1 cellular context compared by ENCODE assay signal in the genomic region with DNA sequence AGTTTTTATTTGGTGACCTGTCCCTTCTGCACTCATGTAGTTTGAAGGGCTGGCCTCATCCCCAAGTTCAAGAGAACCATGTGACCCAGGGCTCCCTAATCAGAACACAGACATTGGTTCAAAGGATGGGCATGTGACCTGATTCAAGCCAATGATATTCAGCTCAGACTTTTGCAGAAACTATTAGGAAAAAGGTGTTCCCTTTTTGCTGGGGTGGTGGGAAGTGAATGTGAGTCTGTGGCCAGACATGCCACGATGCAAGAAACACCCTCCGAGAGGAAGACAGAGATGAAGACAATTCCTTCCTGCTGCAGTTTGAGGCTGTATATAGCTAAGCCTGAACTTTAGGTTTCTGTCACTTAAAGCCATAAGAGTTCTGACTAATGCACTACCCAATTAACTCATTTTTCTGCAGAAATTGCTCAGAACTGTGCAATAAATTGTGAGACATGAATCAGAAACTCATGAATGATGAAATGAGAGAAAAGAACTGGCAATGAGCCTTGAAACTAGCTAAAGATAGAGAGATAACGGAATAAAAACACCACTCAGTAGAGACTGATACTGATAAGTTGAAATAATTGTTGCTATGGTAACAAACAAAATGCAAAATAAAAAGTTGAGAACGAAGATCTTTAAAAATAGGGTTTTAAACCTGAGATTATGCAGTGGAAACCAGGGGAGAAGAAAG.
TF ChIP-seq lines count a peak whose summit lies in the region.

No MANE protein-coding gene starts in this region.

TF ChIP-seq in GM12878, 131 proteins besides CTCF, POLR2A, EP300 and RAD21 (continued from another document):
- TF ChIP-seq, protein P1, sequence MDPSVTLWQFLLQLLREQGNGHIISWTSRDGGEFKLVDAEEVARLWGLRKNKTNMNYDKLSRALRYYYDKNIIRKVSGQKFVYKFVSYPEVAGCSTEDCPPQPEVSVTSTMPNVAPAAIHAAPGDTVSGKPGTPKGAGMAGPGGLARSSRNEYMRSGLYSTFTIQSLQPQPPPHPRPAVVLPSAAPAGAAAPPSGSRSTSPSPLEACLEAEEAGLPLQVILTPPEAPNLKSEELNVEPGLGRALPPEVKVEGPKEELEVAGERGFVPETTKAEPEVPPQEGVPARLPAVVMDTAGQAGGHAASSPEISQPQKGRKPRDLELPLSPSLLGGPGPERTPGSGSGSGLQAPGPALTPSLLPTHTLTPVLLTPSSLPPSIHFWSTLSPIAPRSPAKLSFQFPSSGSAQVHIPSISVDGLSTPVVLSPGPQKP (IDR thresholded peaks at IDR 0.05; ENCODE audit: low read depth, low read length) = no peak
- TF ChIP-seq CHD4 (IDR thresholded peaks at IDR 0.05) = no peak
- TF ChIP-seq ZBED1 (IDR thresholded peaks at IDR 0.05; ENCODE audit: borderline replicate concordance) = peak; percentile 49; the same call in 1 of the 2 replicates
- no peak for TF ChIP-seq ZNF384 (IDR thresholded peaks at IDR 0.05; ENCODE audit: borderline replicate concordance, low read depth, low read length)
- no peak for TF ChIP-seq SPI1 (IDR thresholded peaks at IDR 0.05; ENCODE audit: borderline replicate concordance, insufficient read depth, low read depth, low read length)
- TF ChIP-seq TCF12 (IDR thresholded peaks at IDR 0.05; ENCODE audit: low read depth, low read length) = no peak
- peak; percentile 64; the same call in 1 of the 2 replicates for TF ChIP-seq BMI1 (IDR thresholded peaks at IDR 0.05; ENCODE audit: borderline replicate concordance)
- TF ChIP-seq, protein P2, sequence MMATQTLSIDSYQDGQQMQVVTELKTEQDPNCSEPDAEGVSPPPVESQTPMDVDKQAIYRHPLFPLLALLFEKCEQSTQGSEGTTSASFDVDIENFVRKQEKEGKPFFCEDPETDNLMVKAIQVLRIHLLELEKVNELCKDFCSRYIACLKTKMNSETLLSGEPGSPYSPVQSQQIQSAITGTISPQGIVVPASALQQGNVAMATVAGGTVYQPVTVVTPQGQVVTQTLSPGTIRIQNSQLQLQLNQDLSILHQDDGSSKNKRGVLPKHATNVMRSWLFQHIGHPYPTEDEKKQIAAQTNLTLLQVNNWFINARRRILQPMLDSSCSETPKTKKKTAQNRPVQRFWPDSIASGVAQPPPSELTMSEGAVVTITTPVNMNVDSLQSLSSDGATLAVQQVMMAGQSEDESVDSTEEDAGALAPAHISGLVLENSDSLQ (IDR thresholded peaks at IDR 0.05) = no peak
- TF ChIP-seq IRF4 (IDR thresholded peaks at IDR 0.05; ENCODE audit: low read depth, low read length) = peak; percentile 82; the same call in 1 of the 2 replicates
- TF ChIP-seq CEBPB (IDR thresholded peaks at IDR 0.05; ENCODE audit: borderline replicate concordance in 1 of 2, low read depth in 2 of 2, low read length in 2 of 2) = no peak
- TF ChIP-seq, protein P3, sequence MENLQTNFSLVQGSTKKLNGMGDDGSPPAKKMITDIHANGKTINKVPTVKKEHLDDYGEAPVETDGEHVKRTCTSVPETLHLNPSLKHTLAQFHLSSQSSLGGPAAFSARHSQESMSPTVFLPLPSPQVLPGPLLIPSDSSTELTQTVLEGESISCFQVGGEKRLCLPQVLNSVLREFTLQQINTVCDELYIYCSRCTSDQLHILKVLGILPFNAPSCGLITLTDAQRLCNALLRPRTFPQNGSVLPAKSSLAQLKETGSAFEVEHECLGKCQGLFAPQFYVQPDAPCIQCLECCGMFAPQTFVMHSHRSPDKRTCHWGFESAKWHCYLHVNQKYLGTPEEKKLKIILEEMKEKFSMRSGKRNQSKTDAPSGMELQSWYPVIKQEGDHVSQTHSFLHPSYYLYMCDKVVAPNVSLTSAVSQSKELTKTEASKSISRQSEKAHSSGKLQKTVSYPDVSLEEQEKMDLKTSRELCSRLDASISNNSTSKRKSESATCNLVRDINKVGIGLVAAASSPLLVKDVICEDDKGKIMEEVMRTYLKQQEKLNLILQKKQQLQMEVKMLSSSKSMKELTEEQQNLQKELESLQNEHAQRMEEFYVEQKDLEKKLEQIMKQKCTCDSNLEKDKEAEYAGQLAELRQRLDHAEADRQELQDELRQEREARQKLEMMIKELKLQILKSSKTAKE (IDR thresholded peaks at IDR 0.05; ENCODE audit: low read depth, poor library complexity, severe bottlenecking) = no peak
- TF ChIP-seq, protein P4, sequence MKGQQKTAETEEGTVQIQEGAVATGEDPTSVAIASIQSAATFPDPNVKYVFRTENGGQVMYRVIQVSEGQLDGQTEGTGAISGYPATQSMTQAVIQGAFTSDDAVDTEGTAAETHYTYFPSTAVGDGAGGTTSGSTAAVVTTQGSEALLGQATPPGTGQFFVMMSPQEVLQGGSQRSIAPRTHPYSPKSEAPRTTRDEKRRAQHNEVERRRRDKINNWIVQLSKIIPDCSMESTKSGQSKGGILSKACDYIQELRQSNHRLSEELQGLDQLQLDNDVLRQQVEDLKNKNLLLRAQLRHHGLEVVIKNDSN (IDR thresholded peaks at IDR 0.05; ENCODE audit: borderline replicate concordance, extremely low read length, insufficient read depth, low read depth, low read length) = peak; percentile 53
- no peak for TF ChIP-seq WRNIP1 (IDR thresholded peaks at IDR 0.05; ENCODE audit: borderline replicate concordance, low read depth, low read length)
- no peak for TF ChIP-seq NR2F1 (conservative IDR thresholded peaks at IDR 0.05)
- TF ChIP-seq ESRRA (IDR thresholded peaks at IDR 0.05; ENCODE audit: low read length) = no peak
- TF ChIP-seq CHD1 (IDR thresholded peaks at IDR 0.05; ENCODE audit: low read depth, low read length) = no peak
- peak; percentile 67; the same call in 1 of the 2 replicates for TF ChIP-seq BCL11A (IDR thresholded peaks at IDR 0.05; ENCODE audit: low read depth, low read length)
- no peak for TF ChIP-seq PAX5 (IDR thresholded peaks at IDR 0.05; ENCODE audit: borderline replicate concordance, low read depth, low read length)
- TF ChIP-seq, protein P5, sequence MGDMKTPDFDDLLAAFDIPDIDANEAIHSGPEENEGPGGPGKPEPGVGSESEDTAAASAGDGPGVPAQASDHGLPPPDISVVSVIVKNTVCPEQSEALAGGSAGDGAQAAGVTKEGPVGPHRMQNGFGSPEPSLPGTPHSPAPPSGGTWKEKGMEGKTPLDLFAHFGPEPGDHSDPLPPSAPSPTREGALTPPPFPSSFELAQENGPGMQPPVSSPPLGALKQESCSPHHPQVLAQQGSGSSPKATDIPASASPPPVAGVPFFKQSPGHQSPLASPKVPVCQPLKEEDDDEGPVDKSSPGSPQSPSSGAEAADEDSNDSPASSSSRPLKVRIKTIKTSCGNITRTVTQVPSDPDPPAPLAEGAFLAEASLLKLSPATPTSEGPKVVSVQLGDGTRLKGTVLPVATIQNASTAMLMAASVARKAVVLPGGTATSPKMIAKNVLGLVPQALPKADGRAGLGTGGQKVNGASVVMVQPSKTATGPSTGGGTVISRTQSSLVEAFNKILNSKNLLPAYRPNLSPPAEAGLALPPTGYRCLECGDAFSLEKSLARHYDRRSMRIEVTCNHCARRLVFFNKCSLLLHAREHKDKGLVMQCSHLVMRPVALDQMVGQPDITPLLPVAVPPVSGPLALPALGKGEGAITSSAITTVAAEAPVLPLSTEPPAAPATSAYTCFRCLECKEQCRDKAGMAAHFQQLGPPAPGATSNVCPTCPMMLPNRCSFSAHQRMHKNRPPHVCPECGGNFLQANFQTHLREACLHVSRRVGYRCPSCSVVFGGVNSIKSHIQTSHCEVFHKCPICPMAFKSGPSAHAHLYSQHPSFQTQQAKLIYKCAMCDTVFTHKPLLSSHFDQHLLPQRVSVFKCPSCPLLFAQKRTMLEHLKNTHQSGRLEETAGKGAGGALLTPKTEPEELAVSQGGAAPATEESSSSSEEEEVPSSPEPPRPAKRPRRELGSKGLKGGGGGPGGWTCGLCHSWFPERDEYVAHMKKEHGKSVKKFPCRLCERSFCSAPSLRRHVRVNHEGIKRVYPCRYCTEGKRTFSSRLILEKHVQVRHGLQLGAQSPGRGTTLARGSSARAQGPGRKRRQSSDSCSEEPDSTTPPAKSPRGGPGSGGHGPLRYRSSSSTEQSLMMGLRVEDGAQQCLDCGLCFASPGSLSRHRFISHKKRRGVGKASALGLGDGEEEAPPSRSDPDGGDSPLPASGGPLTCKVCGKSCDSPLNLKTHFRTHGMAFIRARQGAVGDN (IDR thresholded peaks at IDR 0.05) = no peak
- peak; percentile 61; the same call in 1 of the 2 replicates for TF ChIP-seq MTA3 (IDR thresholded peaks at IDR 0.05; ENCODE audit: borderline replicate concordance, low read length)
- TF ChIP-seq SMAD5 (IDR thresholded peaks at IDR 0.05; ENCODE audit: low read depth) = no peak
- no peak for TF ChIP-seq ZNF622 (IDR thresholded peaks at IDR 0.05)
- TF ChIP-seq CBX5 (IDR thresholded peaks at IDR 0.05; ENCODE audit: low read depth) = no peak
- no peak for TF ChIP-seq KDM1A (IDR thresholded peaks at IDR 0.05; ENCODE audit: borderline replicate concordance)
- no peak for TF ChIP-seq MYC (IDR thresholded peaks at IDR 0.05; ENCODE audit: insufficient read depth, insufficient read length, insufficient replicate concordance, low read length, severe bottlenecking)
- no peak for TF ChIP-seq BACH1 (IDR thresholded peaks at IDR 0.05; ENCODE audit: borderline replicate concordance)
- no peak for TF ChIP-seq SMARCA5 (IDR thresholded peaks at IDR 0.05)
- TF ChIP-seq, protein P6, sequence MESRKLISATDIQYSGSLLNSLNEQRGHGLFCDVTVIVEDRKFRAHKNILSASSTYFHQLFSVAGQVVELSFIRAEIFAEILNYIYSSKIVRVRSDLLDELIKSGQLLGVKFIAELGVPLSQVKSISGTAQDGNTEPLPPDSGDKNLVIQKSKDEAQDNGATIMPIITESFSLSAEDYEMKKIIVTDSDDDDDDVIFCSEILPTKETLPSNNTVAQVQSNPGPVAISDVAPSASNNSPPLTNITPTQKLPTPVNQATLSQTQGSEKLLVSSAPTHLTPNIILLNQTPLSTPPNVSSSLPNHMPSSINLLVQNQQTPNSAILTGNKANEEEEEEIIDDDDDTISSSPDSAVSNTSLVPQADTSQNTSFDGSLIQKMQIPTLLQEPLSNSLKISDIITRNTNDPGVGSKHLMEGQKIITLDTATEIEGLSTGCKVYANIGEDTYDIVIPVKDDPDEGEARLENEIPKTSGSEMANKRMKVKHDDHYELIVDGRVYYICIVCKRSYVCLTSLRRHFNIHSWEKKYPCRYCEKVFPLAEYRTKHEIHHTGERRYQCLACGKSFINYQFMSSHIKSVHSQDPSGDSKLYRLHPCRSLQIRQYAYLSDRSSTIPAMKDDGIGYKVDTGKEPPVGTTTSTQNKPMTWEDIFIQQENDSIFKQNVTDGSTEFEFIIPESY (IDR thresholded peaks at IDR 0.05) = no peak
- TF ChIP-seq RAD51 (IDR thresholded peaks at IDR 0.05) = peak; percentile 66; the same call in 1 of the 2 replicates
- no peak for TF ChIP-seq SUZ12 (IDR thresholded peaks at IDR 0.05; ENCODE audit: unreplicated experiment)
- no peak for TF ChIP-seq KLF5 (IDR thresholded peaks at IDR 0.05; ENCODE audit: partially characterized antibody)
- peak; percentile 99 for TF ChIP-seq JUNB (IDR thresholded peaks at IDR 0.05)
- TF ChIP-seq SIX5 (IDR thresholded peaks at IDR 0.05; ENCODE audit: low read depth, low read length, severe bottlenecking) = no peak
- no peak for TF ChIP-seq MEF2B (IDR thresholded peaks at IDR 0.05; ENCODE audit: partially characterized antibody, poor library complexity, severe bottlenecking)
- no peak for TF ChIP-seq YY1 (IDR thresholded peaks at IDR 0.05; ENCODE audit: low read depth, low read length)
- TF ChIP-seq SRF (IDR thresholded peaks at IDR 0.05; ENCODE audit: low read depth in 2 of 2, low read length in 2 of 2) = peak in 1 of 2 experiments; percentile 72; a peak in 2 of 4 replicates
- TF ChIP-seq, protein P7, sequence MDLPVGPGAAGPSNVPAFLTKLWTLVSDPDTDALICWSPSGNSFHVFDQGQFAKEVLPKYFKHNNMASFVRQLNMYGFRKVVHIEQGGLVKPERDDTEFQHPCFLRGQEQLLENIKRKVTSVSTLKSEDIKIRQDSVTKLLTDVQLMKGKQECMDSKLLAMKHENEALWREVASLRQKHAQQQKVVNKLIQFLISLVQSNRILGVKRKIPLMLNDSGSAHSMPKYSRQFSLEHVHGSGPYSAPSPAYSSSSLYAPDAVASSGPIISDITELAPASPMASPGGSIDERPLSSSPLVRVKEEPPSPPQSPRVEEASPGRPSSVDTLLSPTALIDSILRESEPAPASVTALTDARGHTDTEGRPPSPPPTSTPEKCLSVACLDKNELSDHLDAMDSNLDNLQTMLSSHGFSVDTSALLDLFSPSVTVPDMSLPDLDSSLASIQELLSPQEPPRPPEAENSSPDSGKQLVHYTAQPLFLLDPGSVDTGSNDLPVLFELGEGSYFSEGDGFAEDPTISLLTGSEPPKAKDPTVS (IDR thresholded peaks at IDR 0.05; ENCODE audit: low read depth, low read length) = no peak
- TF ChIP-seq YBX1 (IDR thresholded peaks at IDR 0.05) = no peak
- TF ChIP-seq POLR2AphosphoS5 (IDR thresholded peaks at IDR 0.05; ENCODE audit: low read length) = no peak
